28 cellular contexts compared by ENCODE assay signal in the genomic region with DNA sequence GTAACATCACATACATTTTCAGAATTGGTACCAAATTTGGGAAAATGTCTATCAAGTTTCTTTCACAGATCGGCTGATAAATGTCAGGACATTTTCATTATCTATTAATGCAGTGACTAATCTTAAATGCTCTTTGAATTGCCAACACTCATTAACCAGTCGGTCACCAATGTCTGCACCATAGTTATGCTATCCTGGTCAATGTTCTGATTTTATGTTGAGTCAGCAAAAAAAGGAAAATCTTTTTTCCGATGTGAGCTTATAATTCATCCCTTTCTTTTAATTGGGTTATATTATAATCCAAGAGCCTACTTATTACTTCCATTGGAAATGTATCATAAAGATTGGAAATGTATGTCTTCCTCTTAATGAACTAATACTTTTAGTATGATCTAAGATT.
"Had no signal": no experiment of that assay in that cellular context is flagged by ENCODE, and none has a peak within 500 bp of the region (broad histone marks: within the 10 kb centered on the region; RNA-seq: fewer than 3 reads in every experiment).

No MANE protein-coding gene starts in this region.

- H3K4me3 ChIP-seq: ascending aorta, cardiac muscle cell had no signal

- H3K27ac ChIP-seq: ascending aorta, cardiac muscle cell, VCaP had no signal

- H3K27me3 ChIP-seq: ascending aorta, cardiac muscle cell had no signal

- H3K36me3 ChIP-seq: ascending aorta, cardiac muscle cell had no signal

- ATAC-seq: activated CD8-positive, alpha-beta T cell treated with anti-CD3 and anti-CD28 coated beads for 36 hours; activated naive CD8-positive, alpha-beta T cell treated with anti-CD3 and anti-CD28 coated beads, Interleukin-2, amount 50 U/mL, for 24 hours had no signal

- H3K4me1 ChIP-seq: ascending aorta had no signal

- FAIRE-seq: bronchial epithelial cell, TTC549 had no signal

- H3K9me3 ChIP-seq: ascending aorta had no signal

- DNase-seq: activated B cell treated with CpG ODN at 0.5 μM for 24 hours; activated CD4-positive, alpha-beta memory T cell treated with anti-CD3 and anti-CD28 coated beads for 36 hours; activated CD4-positive, alpha-beta T cell treated with anti-CD3 and anti-CD28 coated beads for 4 hours; activated CD4-positive, alpha-beta T cell treated with anti-CD3 and anti-CD28 coated beads, Interleukin-2, amount 10 ng/mL, durations not matched to agents 24 days and 14 days; activated CD4-positive, alpha-beta T cell treated with anti-CD3 and anti-CD28 coated beads, Interleukin-2, amount 50 U/mL, for 1 hour; activated CD4-positive, alpha-beta T cell treated with anti-CD3 and anti-CD28 coated beads, Interleukin-2, amount 50 U/mL, for 4 hours; activated CD4-positive, CD25-positive, alpha-beta regulatory T cell treated with anti-CD3 and anti-CD28 coated beads, Interleukin-2, amount 50 U/mL, for 72 hours; activated CD8-positive, alpha-beta memory T cell treated with anti-CD3 and anti-CD28 coated beads, Interleukin-2, amount 50 U/mL, for 4 hours; activated CD8-positive, alpha-beta T cell treated with anti-CD3 and anti-CD28 coated beads for 36 hours; activated effector memory CD4-positive, alpha-beta T cell treated with Interleukin-2 at 50 U/mL for 16 hours; activated gamma-delta T cell; activated naive CD4-positive, alpha-beta T cell treated with anti-CD3 and anti-CD28 coated beads, Interleukin-2, amount 10 ng/mL, durations not matched to agents 7 days and 5 days; activated naive CD4-positive, alpha-beta T cell treated with Interleukin-2 at 50 U/mL for 16 hours; activated naive CD8-positive, alpha-beta T cell treated with anti-CD3 and anti-CD28 coated beads, Interleukin-2, amount 10 ng/mL, durations not matched to agents 7 days and 5 days; activated naive CD8-positive, alpha-beta T cell treated with anti-CD3 and anti-CD28 coated beads, Interleukin-2, amount 50 U/mL, for 24 hours; activated T-cell treated with anti-CD3 and anti-CD28 coated beads, Interleukin-2, amount 50 U/mL, for 24 hours; activated T-cell treated with anti-CD3 and anti-CD28 coated beads, Interleukin-2, amount 50 U/mL, for 48 hours; amygdala; anterior cingulate cortex; caudate nucleus; cerebellar nuclear complex; T-helper 2 cell; T-helper 9 cell had no signal
